Comparison of ENCODE assay signal across 9 cellular contexts in the genomic region with DNA sequence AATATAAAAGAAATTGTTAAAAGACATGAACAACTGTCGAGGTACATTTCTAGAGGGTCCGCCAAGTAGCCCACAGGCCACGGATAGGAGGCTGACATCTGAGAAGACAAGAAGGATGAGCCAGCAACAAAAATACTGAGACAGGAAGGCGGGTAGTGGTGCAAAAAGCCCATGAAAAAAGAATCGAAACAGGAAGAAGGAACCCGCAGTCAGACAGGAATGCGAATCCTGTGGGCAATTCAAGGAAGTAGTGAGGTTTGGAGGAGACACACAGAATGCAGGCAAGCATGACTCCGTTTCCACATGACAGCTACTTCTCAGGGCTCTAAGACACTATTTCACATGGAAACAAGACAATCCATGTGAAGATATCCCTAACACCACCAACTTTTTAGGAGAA.
DNase-seq lines count a peak whose midpoint lies in the region; ATAC-seq and TF ChIP-seq lines count a peak whose summit lies in the region.
"Had no signal": no experiment of that assay in that cellular context is flagged by ENCODE, and none has a peak within 500 bp of the region (broad histone marks: within the 10 kb centered on the region; RNA-seq: fewer than 3 reads in every experiment).

No MANE protein-coding gene starts in this region.

- no peaks in the 10 kb centered on the region for H3K9me3 ChIP-seq in adipocyte (ENCODE audit: control insufficient read depth, low read length)
- H3K9me3 ChIP-seq in mucosa of descending colon, result no peaks in the 10 kb centered on the region

- H3K36me3 ChIP-seq in adipocyte (ENCODE audit: control insufficient read depth, insufficient read depth, low read length, severe bottlenecking) (no peaks in the 10 kb centered on the region), mucosa of descending colon (ENCODE audit: low read depth) (no peaks in the 10 kb centered on the region)

- TF ChIP-seq CTCF in mucosa of descending colon (IDR thresholded peaks at IDR 0.05), result no peak
- no peak for TF ChIP-seq CTCF in type B pancreatic cell (conservative IDR thresholded peaks at IDR 0.05)

- no peak overlapping the region for H3K27ac Mint-ChIP-seq in type B pancreatic cell
- H3K27ac Mint-ChIP-seq in activated T-helper 1 cell treated with anti-CD3 and anti-CD28 coated beads, Interleukin-12 subunit alpha, Interleukin-12 subunit beta, Interleukin-2, Interleukin-4 antibody, amounts not matched to agents 30 ng/mL and 10 ng/mL and 1 ng/mL, durations not matched to agents 14 hours and 24 hours and 36 hours, result no peak overlapping the region

- H3K9me3 Mint-ChIP-seq in type B pancreatic cell, result no peaks in the 10 kb centered on the region
- no peaks in the 10 kb centered on the region for H3K9me3 Mint-ChIP-seq in activated T-helper 1 cell treated with anti-CD3 and anti-CD28 coated beads, Interleukin-12 subunit alpha, Interleukin-12 subunit beta, Interleukin-2, Interleukin-4 antibody, amounts not matched to agents 30 ng/mL and 10 ng/mL and 1 ng/mL, durations not matched to agents 14 hours and 24 hours and 36 hours

- peak; percentile 32 for ATAC-seq in GM18517 (IDR thresholded peaks at IDR 0.05; ENCODE audit: unreplicated experiment)
- ATAC-seq in HG03103 (IDR thresholded peaks at IDR 0.05; ENCODE audit: low read depth, unreplicated experiment), result peak; percentile 27
- ATAC-seq in mucosa of descending colon, result peak; percentile 48

- H3K27me3 ChIP-seq in adipocyte (replicated peaks; ENCODE audit: control insufficient read depth, insufficient read depth, low read length), result no peaks in the 10 kb centered on the region

- H3K4me3 ChIP-seq in adipocyte (ENCODE audit: low read length) (peak overlapping the region; percentile 5), mucosa of descending colon (no peak overlapping the region)

- peaks cover 7% of the 10 kb centered on the region for H3K4me1 Mint-ChIP-seq in type B pancreatic cell (ENCODE audit: unreplicated experiment)
- H3K4me1 Mint-ChIP-seq in activated T-helper 1 cell treated with anti-CD3 and anti-CD28 coated beads, Interleukin-12 subunit alpha, Interleukin-12 subunit beta, Interleukin-2, Interleukin-4 antibody, amounts not matched to agents 30 ng/mL and 10 ng/mL and 1 ng/mL, durations not matched to agents 14 hours and 24 hours and 36 hours (ENCODE audit: low read depth), result peaks cover 19% of the 10 kb centered on the region

- H3K4me1 ChIP-seq in adipocyte (ENCODE audit: control insufficient read depth, insufficient read depth, low read length) (peaks cover 41% of the 10 kb centered on the region), mucosa of descending colon (ENCODE audit: low read depth) (no peaks in the 10 kb centered on the region)

- intact Hi-C loops in mucosa of descending colon (cut with DNase I, micrococcal nuclease), result no loop called here
- intact Hi-C loops in activated T-helper 1 cell treated with anti-CD3 and anti-CD28 coated beads, Interleukin-12 subunit alpha, Interleukin-12 subunit beta, Interleukin-2, Interleukin-4 antibody, amounts not matched to agents 30 ng/mL and 10 ng/mL and 1 ng/mL, durations not matched to agents 14 hours and 24 hours and 36 hours (cut with micrococcal nuclease), result no loop called here

- H3K4me3 Mint-ChIP-seq in type B pancreatic cell, result no peak overlapping the region
- H3K4me3 Mint-ChIP-seq in activated T-helper 1 cell treated with anti-CD3 and anti-CD28 coated beads, Interleukin-12 subunit alpha, Interleukin-12 subunit beta, Interleukin-2, Interleukin-4 antibody, amounts not matched to agents 30 ng/mL and 10 ng/mL and 1 ng/mL, durations not matched to agents 14 hours and 24 hours and 36 hours, result no peak overlapping the region

- DNase-seq in adipocyte (ENCODE audit: low read depth) (no peak), mucosa of descending colon (peak in 1 of 3 donors; percentile 26), type B pancreatic cell (ENCODE audit: extremely low spot score, unreplicated experiment) (no peak), COR-L47 (lab: John Stamatoyannopoulos, UW) (no peak), NCI-H2107 treated with DMSO at 0.1 percent for 48 hours (lab: John Stamatoyannopoulos, UW; ENCODE audit: unreplicated experiment) (no peak)
- no peak for DNase-seq in activated T-helper 1 cell treated with anti-CD3 and anti-CD28 coated beads, Interleukin-12 subunit alpha, Interleukin-12 subunit beta, Interleukin-2, Interleukin-4 antibody, amounts not matched to agents 30 ng/mL and 10 ng/mL and 1 ng/mL, durations not matched to agents 14 hours and 24 hours and 36 hours (ENCODE audit: low spot score)

- H3K36me3 Mint-ChIP-seq in type B pancreatic cell, result no peaks in the 10 kb centered on the region
- H3K36me3 Mint-ChIP-seq in activated T-helper 1 cell treated with anti-CD3 and anti-CD28 coated beads, Interleukin-12 subunit alpha, Interleukin-12 subunit beta, Interleukin-2, Interleukin-4 antibody, amounts not matched to agents 30 ng/mL and 10 ng/mL and 1 ng/mL, durations not matched to agents 14 hours and 24 hours and 36 hours (ENCODE audit: low read depth), result no peaks in the 10 kb centered on the region

- no peak overlapping the region for H3K9ac ChIP-seq in adipocyte (ENCODE audit: low read length)
- H3K9ac ChIP-seq: KMS-11 had no signal

- H3K27me3 Mint-ChIP-seq in type B pancreatic cell, result no peaks in the 10 kb centered on the region
- peaks cover 15% of the 10 kb centered on the region for H3K27me3 Mint-ChIP-seq in activated T-helper 1 cell treated with anti-CD3 and anti-CD28 coated beads, Interleukin-12 subunit alpha, Interleukin-12 subunit beta, Interleukin-2, Interleukin-4 antibody, amounts not matched to agents 30 ng/mL and 10 ng/mL and 1 ng/mL, durations not matched to agents 14 hours and 24 hours and 36 hours (ENCODE audit: insufficient read depth)
